Comparison of ENCODE assay signal across 8 cellular contexts in genomic region chr20:18466894-18467678, GRCh38. TPM values are rescaled to one million over a fixed set of nuclear protein-coding genes. Genes with fewer than 3 reads are reported as not detected.
DNase-seq lines count a peak whose midpoint lies in the region; ATAC-seq lines count a peak whose summit lies in the region.

TSS of gene DZANK1 (minus strand) at chr20:18467030. CDS start at chr20:18465358, 1,672 bp downstream.
TSS of gene POLR3F (plus strand) at chr20:18467390. CDS start at chr20:18467507, 117 bp downstream.

- peaks cover 7% of the 10 kb centered on the region for H3K36me3 Mint-ChIP-seq in activated CD4-positive, alpha-beta T cell treated with anti-CD3 and anti-CD28 coated beads, Interleukin-2, amount 10 ng/mL, durations not matched to agents 7 days and 5 days (ENCODE audit: low read depth)

- intact Hi-C loops in left colon (cut with DNase I, micrococcal nuclease), result no loop called here

- H3K4me3 Mint-ChIP-seq in activated CD4-positive, alpha-beta T cell treated with anti-CD3 and anti-CD28 coated beads, Interleukin-2, amount 10 ng/mL, durations not matched to agents 7 days and 5 days, result peak within 1 kb of the TSS; percentile 88

- CTCF ChIA-PET in activated CD4-positive, alpha-beta T cell treated with anti-CD3 and anti-CD28 coated beads, Interleukin-2, amount 10 ng/mL, durations not matched to agents 7 days and 5 days (lab: Charles Lee), result interaction anchor here (0.5 to 1.3 kb wide), 4 partner anchors 9 to 178 kb away, joined by 3 to 6 read pairs (median 4); partner anchors contain the start of genes RBBP9 and ZNF133

- peaks cover 26% of the 10 kb centered on the region for H3K4me1 Mint-ChIP-seq in activated CD4-positive, alpha-beta T cell treated with anti-CD3 and anti-CD28 coated beads, Interleukin-2, amount 10 ng/mL, durations not matched to agents 7 days and 5 days

- ATAC-seq in GM19351 (IDR thresholded peaks at IDR 0.05; ENCODE audit: unreplicated experiment) (peak; percentile 98), HG03520 (IDR thresholded peaks at IDR 0.05; ENCODE audit: unreplicated experiment) (peak; percentile 96), left colon (peak; percentile 100)

- POLR2A ChIA-PET in activated CD4-positive, alpha-beta T cell treated with anti-CD3 and anti-CD28 coated beads, Interleukin-2, amount 10 ng/mL, durations not matched to agents 7 days and 5 days (lab: Charles Lee), result interaction anchor here (1.1 kb wide), 1 partner anchor 40 kb away, joined by 3 read pairs; no protein-coding TSS in a partner anchor

- H3K27me3 Mint-ChIP-seq in activated CD4-positive, alpha-beta T cell treated with anti-CD3 and anti-CD28 coated beads, Interleukin-2, amount 10 ng/mL, durations not matched to agents 7 days and 5 days, result no peaks in the 10 kb centered on the region

- H3K9me3 Mint-ChIP-seq in activated CD4-positive, alpha-beta T cell treated with anti-CD3 and anti-CD28 coated beads, Interleukin-2, amount 10 ng/mL, durations not matched to agents 7 days and 5 days, result no peaks in the 10 kb centered on the region

- DNase-seq in C1 segment of cervical spinal cord (lab: John Stamatoyannopoulos, UW) (peak; percentile 63 to 99 (median 96)), NCI-H526 treated with DMSO at 0.1 percent for 48 hours (lab: John Stamatoyannopoulos, UW) (peak; percentile 94), cortex of kidney (lab: John Stamatoyannopoulos, UW) (peak; percentile 73), left colon (peak; percentile 95 to 97)
- DNase-seq in activated CD4-positive, alpha-beta T cell treated with anti-CD3 and anti-CD28 coated beads, Interleukin-2, amount 10 ng/mL, durations not matched to agents 7 days and 5 days, result peak; percentile 95
- DNase-seq in stimulated activated CD4-positive, alpha-beta T cell treated with anti-CD3 and anti-CD28 coated beads, Interleukin-1b, Interleukin-23, amount 100 ng/mL, for 4 hours (ENCODE audit: low read depth in 2 of 2), result peak; percentile 84 to 91

- peak within 1 kb of the TSS; percentile 92 for H3K27ac Mint-ChIP-seq in activated CD4-positive, alpha-beta T cell treated with anti-CD3 and anti-CD28 coated beads, Interleukin-2, amount 10 ng/mL, durations not matched to agents 7 days and 5 days

RNA-seq across cellular contexts. Expression of gene DZANK1, which starts in this region (rescaled TPM):
- total RNA-seq in activated CD4-positive, alpha-beta T cell treated with anti-CD3 and anti-CD28 coated beads, Interleukin-2, amount 10 ng/mL, durations not matched to agents 7 days and 5 days, result 1 to 10 TPM; 1.6 to 1.7 TPM
- total RNA-seq in left colon, result 1 to 10 TPM; 1.6 to 1.8 TPM

RNA-seq across cellular contexts. Expression of gene POLR3F, which starts in this region (rescaled TPM):
- total RNA-seq in activated CD4-positive, alpha-beta T cell treated with anti-CD3 and anti-CD28 coated beads, Interleukin-2, amount 10 ng/mL, durations not matched to agents 7 days and 5 days, result 1 to 10 TPM; 8.1 to 9.3 TPM
- 1 to 10 TPM; 4.5 to 4.7 TPM for total RNA-seq in left colon

Comparison
In these comparisons a context has a peak if more than half of its experiments do, and no peak if none do; other contexts are left out.
1. Peak in every context shown above with its lines: DNase-seq and ATAC-seq.